Comparison of ENCODE assay signal across 22 cellular contexts in genomic region chr15:79560384-79560783, GRCh38.
"Had no signal": no experiment of that assay in that cellular context is flagged by ENCODE, and none has a peak within 500 bp of the region (broad histone marks: within the 10 kb centered on the region; RNA-seq: fewer than 3 reads in every experiment).

No MANE protein-coding gene starts in this region.

- H3K9me3 Mint-ChIP-seq: stimulated activated effector memory CD8-positive, alpha-beta T cell treated with anti-CD3 and anti-CD28 coated beads, Interleukin-12 subunit alpha, Interleukin-12 subunit beta, amount 100 ng/mL, for 72 hours; stimulated activated naive B cell treated with anti-CD40 and anti-IgM and Interleukin-4, amounts not matched to agents 10 μg/mL and 1 μg/mL and 100 μg/mL, for 72 hours; stimulated activated naive CD8-positive, alpha-beta T cell treated with anti-CD3 and anti-CD28 coated beads, Interleukin-15, amount 100 ng/mL, for 72 hours; stimulated activated naive CD8-positive, alpha-beta T cell treated with anti-CD3 and anti-CD28 coated beads, Interleukin-15, Interleukin-2, amounts not matched to agents 100 ng/mL and 50 ng/mL, for 24 hours; type B pancreatic cell had no signal

- H3K27ac Mint-ChIP-seq: stimulated activated effector memory CD8-positive, alpha-beta T cell treated with anti-CD3 and anti-CD28 coated beads, Interleukin-12 subunit alpha, Interleukin-12 subunit beta, amount 100 ng/mL, for 72 hours; stimulated activated naive B cell treated with anti-CD40 and anti-IgM and Interleukin-4, amounts not matched to agents 10 μg/mL and 1 μg/mL and 100 μg/mL, for 72 hours; stimulated activated naive CD8-positive, alpha-beta T cell treated with anti-CD3 and anti-CD28 coated beads, Interleukin-15, amount 100 ng/mL, for 72 hours; stimulated activated naive CD8-positive, alpha-beta T cell treated with anti-CD3 and anti-CD28 coated beads, Interleukin-15, Interleukin-2, amounts not matched to agents 100 ng/mL and 50 ng/mL, for 24 hours; type B pancreatic cell had no signal

- H3K4me1 Mint-ChIP-seq: stimulated activated effector memory CD8-positive, alpha-beta T cell treated with anti-CD3 and anti-CD28 coated beads, Interleukin-12 subunit alpha, Interleukin-12 subunit beta, amount 100 ng/mL, for 72 hours; stimulated activated naive B cell treated with anti-CD40 and anti-IgM and Interleukin-4, amounts not matched to agents 10 μg/mL and 1 μg/mL and 100 μg/mL, for 72 hours; stimulated activated naive CD8-positive, alpha-beta T cell treated with anti-CD3 and anti-CD28 coated beads, Interleukin-15, amount 100 ng/mL, for 72 hours had no signal

- DNase-seq: stimulated activated CD4-positive, alpha-beta T cell treated with anti-CD3 and anti-CD28 coated beads, Interleukin-2, amount 100 ng/mL, for 24 hours; stimulated activated CD4-positive, alpha-beta T cell treated with anti-CD3 and anti-CD28 coated beads, Interleukin-2, amount 100 ng/mL, for 48 hours; stimulated activated CD4-positive, alpha-beta T cell treated with anti-CD3 and anti-CD28 coated beads, Interleukin-4, amount 100 ng/mL, for 1 hour; stimulated activated CD4-positive, alpha-beta T cell treated with anti-CD3 and anti-CD28 coated beads, Interleukin-4, amount 100 ng/mL, for 24 hours; stimulated activated CD4-positive, alpha-beta T cell treated with anti-CD3 and anti-CD28 coated beads, Interleukin-4, amount 100 ng/mL, for 4 hours; stimulated activated CD8-positive, alpha-beta memory T cell treated with anti-CD3 and anti-CD28 coated beads, Interleukin-4, amount 100 ng/mL, for 48 hours; stimulated activated naive B cell treated with anti-CD40 and anti-IgM and Interleukin-4, amounts not matched to agents 10 μg/mL and 1 μg/mL and 100 μg/mL, for 72 hours; stimulated activated naive CD4-positive, alpha-beta T cell treated with Interleukin-2 at 50 U/mL for 16 hours; stimulated activated naive CD8-positive, alpha-beta T cell treated with anti-CD3 and anti-CD28 coated beads, Interleukin-15, amount 100 ng/mL, for 72 hours; stimulated activated naive CD8-positive, alpha-beta T cell treated with anti-CD3 and anti-CD28 coated beads, Interleukin-15, Interleukin-2, amounts not matched to agents 100 U/mL and 50 U/mL, for 24 hours; stomach; substantia nigra; testis; thyroid gland; tibial artery; transverse colon; trophoblast cell; upper lobe of right lung; uterus had no signal

- H3K36me3 Mint-ChIP-seq: stimulated activated effector memory CD8-positive, alpha-beta T cell treated with anti-CD3 and anti-CD28 coated beads, Interleukin-12 subunit alpha, Interleukin-12 subunit beta, amount 100 ng/mL, for 72 hours; stimulated activated naive B cell treated with anti-CD40 and anti-IgM and Interleukin-4, amounts not matched to agents 10 μg/mL and 1 μg/mL and 100 μg/mL, for 72 hours; type B pancreatic cell had no signal

- ATAC-seq: stimulated activated effector memory CD8-positive, alpha-beta T cell treated with anti-CD3 and anti-CD28 coated beads, Interleukin-12 subunit alpha, Interleukin-12 subunit beta, amount 100 ng/mL, for 72 hours; stimulated activated naive B cell treated with anti-CD40 and anti-IgM and Interleukin-4, amounts not matched to agents 10 μg/mL and 1 μg/mL and 100 μg/mL, for 72 hours; stimulated activated naive CD8-positive, alpha-beta T cell treated with anti-CD3 and anti-CD28 coated beads, Interleukin-15, amount 100 ng/mL, for 72 hours; stimulated activated naive CD8-positive, alpha-beta T cell treated with anti-CD3 and anti-CD28 coated beads, Interleukin-15, Interleukin-2, amounts not matched to agents 100 U/mL and 50 U/mL, for 24 hours; upper lobe of right lung had no signal

- H3K4me3 Mint-ChIP-seq: stimulated activated effector memory CD8-positive, alpha-beta T cell treated with anti-CD3 and anti-CD28 coated beads, Interleukin-12 subunit alpha, Interleukin-12 subunit beta, amount 100 ng/mL, for 72 hours; stimulated activated naive B cell treated with anti-CD40 and anti-IgM and Interleukin-4, amounts not matched to agents 10 μg/mL and 1 μg/mL and 100 μg/mL, for 72 hours; stimulated activated naive CD8-positive, alpha-beta T cell treated with anti-CD3 and anti-CD28 coated beads, Interleukin-15, amount 100 ng/mL, for 72 hours; stimulated activated naive CD8-positive, alpha-beta T cell treated with anti-CD3 and anti-CD28 coated beads, Interleukin-15, Interleukin-2, amounts not matched to agents 100 ng/mL and 50 ng/mL, for 24 hours; type B pancreatic cell had no signal
